32 cellular contexts compared by ENCODE assay signal in genomic region chr1:81838600-81839218, GRCh38. TPM values are rescaled to one million over a fixed set of nuclear protein-coding genes. Genes with fewer than 3 reads are reported as not detected.
"Had no signal": no experiment of that assay in that cellular context is flagged by ENCODE, and none has a peak within 500 bp of the region (broad histone marks: within the 10 kb centered on the region; RNA-seq: fewer than 3 reads in every experiment).

No MANE protein-coding gene starts in this region.

- H3K9me3 ChIP-seq: left lung, lower lobe of right lung, pancreas, prostate gland, stomach, testis, thyroid gland, transverse colon, upper lobe of left lung, vagina had no signal

- H3K36me3 Mint-ChIP-seq: naive B cell; stimulated activated naive B cell treated with anti-CD40 and anti-IgM and Interleukin-4, amounts not matched to agents 10 μg/mL and 1 μg/mL and 100 μg/mL, for 72 hours had no signal

- ATAC-seq: left cardiac atrium; left lung; lower lobe of right lung; natural killer cell; pancreas; right cardiac atrium; sciatic nerve; stimulated activated naive B cell treated with anti-CD40 and anti-IgM and Interleukin-4, amounts not matched to agents 10 μg/mL and 1 μg/mL and 100 μg/mL, for 72 hours; stimulated activated naive CD8-positive, alpha-beta T cell treated with anti-CD3 and anti-CD28 coated beads, Interleukin-15, Interleukin-2, amounts not matched to agents 100 U/mL and 50 U/mL, for 24 hours had no signal

- H3K27ac ChIP-seq: hepatocyte, left lung, lower lobe of right lung, pancreas, prostate gland, skin epidermis, stomach, testis, thyroid gland, transverse colon, upper lobe of left lung, vagina had no signal

- DNase-seq: kidney glomerular epithelial cell; left cardiac atrium; left lung; lower lobe of right lung; mammary epithelial cell; mesenchymal stem cell; naive B cell; natural killer cell; nucleus accumbens; pancreas; posterior cingulate gyrus; retina; right cardiac atrium; stimulated activated CD4-positive, alpha-beta T cell treated with anti-CD3 and anti-CD28 coated beads, Interleukin-12 subunit alpha, Interleukin-12 subunit beta, amount 100 ng/mL, for 4 hours; stimulated activated CD4-positive, alpha-beta T cell treated with anti-CD3 and anti-CD28 coated beads, Interleukin-15, amount 100 ng/mL, for 24 hours; stimulated activated CD4-positive, alpha-beta T cell treated with anti-CD3 and anti-CD28 coated beads, Interleukin-2, amount 100 ng/mL, for 24 hours; stimulated activated CD4-positive, alpha-beta T cell treated with anti-CD3 and anti-CD28 coated beads, Interleukin-4, amount 100 ng/mL, for 1 hour; stimulated activated naive B cell treated with anti-CD40 and anti-IgM and Interleukin-4, amounts not matched to agents 10 μg/mL and 1 μg/mL and 100 μg/mL, for 72 hours; stimulated activated naive CD8-positive, alpha-beta T cell treated with anti-CD3 and anti-CD28 coated beads, Interleukin-15, Interleukin-2, amounts not matched to agents 100 U/mL and 50 U/mL, for 24 hours; stomach; testis; thyroid gland; transverse colon; upper lobe of left lung had no signal

- H3K27me3 ChIP-seq: hepatocyte, left lung, pancreas, stomach, testis, thyroid gland, transverse colon, upper lobe of left lung, vagina had no signal

- H3K4me3 ChIP-seq: hepatocyte, left lung, lower lobe of right lung, pancreas, prostate gland, skin epidermis, stomach, testis, thyroid gland, transverse colon, upper lobe of left lung, vagina had no signal

- FAIRE-seq: keratinocyte had no signal

- H3K4me2 ChIP-seq: hepatocyte had no signal

- H3K27ac Mint-ChIP-seq: mesothelial cell of epicardium; naive B cell; natural killer cell; stimulated activated naive B cell treated with anti-CD40 and anti-IgM and Interleukin-4, amounts not matched to agents 10 μg/mL and 1 μg/mL and 100 μg/mL, for 72 hours had no signal

- H3K4me1 ChIP-seq: testis had no signal

- H3K27me3 Mint-ChIP-seq: naive B cell; stimulated activated naive B cell treated with anti-CD40 and anti-IgM and Interleukin-4, amounts not matched to agents 10 μg/mL and 1 μg/mL and 100 μg/mL, for 72 hours had no signal

- H3K4me3 Mint-ChIP-seq: mesothelial cell of epicardium; naive B cell; natural killer cell; stimulated activated naive B cell treated with anti-CD40 and anti-IgM and Interleukin-4, amounts not matched to agents 10 μg/mL and 1 μg/mL and 100 μg/mL, for 72 hours had no signal

- H2AFZ ChIP-seq: hepatocyte had no signal

- H3K36me3 ChIP-seq: left lung, lower lobe of right lung, pancreas, prostate gland, stomach, thyroid gland, transverse colon, upper lobe of left lung had no signal

- H3K4me1 Mint-ChIP-seq: naive B cell; natural killer cell; stimulated activated naive B cell treated with anti-CD40 and anti-IgM and Interleukin-4, amounts not matched to agents 10 μg/mL and 1 μg/mL and 100 μg/mL, for 72 hours had no signal

RNA-seq across cellular contexts. Expression of gene ADGRL2, which starts 38.0 kb away (rescaled TPM):
- total RNA-seq: mononuclear cell, natural killer cell had no signal
